25 cellular contexts compared by ENCODE assay signal in the genomic region with DNA sequence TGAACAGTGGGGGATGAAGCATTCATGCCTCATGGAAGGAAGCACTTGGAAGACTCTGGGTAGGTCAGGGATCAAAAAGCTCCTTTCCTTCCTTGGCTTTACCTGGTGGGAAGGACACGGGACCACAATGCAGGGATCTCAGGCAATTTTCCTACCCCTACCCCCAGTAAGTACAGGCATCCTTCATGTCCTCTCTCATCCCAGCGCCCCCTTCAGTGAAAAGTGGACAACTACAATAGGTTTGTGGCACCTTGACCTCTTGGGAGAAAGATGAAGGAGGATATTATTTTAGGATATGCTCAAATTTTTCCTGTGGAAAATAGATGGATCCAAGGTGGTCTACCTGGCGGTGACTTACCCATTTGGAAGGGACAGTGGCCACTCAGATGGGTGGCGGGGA. TPM values are rescaled to one million over a fixed set of nuclear protein-coding genes. Genes with fewer than 3 reads are reported as not detected.
A peak's percentile ranks its signal among the peaks of the same experiment; 100 is the strongest.
DNase-seq lines count a peak whose midpoint lies in the region; ATAC-seq and TF ChIP-seq lines count a peak whose summit lies in the region.
"Had no signal": no experiment of that assay in that cellular context is flagged by ENCODE, and none has a peak within 500 bp of the region (broad histone marks: within the 10 kb centered on the region; RNA-seq: fewer than 3 reads in every experiment).

No MANE protein-coding gene starts in this region.

- ATAC-seq in GM23338: peak; percentile 72
- peak; percentile 76 for ATAC-seq in WTC11
- no peak for ATAC-seq in GM18505 (IDR thresholded peaks at IDR 0.05; ENCODE audit: unreplicated experiment)
- no peak for ATAC-seq in CD4-positive, alpha-beta T cell (ENCODE audit: poor library complexity)
- ATAC-seq: heart right ventricle, left lung had no signal

- intact Hi-C loops in CD4-positive, alpha-beta T cell (cut with DNase I, micrococcal nuclease): no loop called here

- H3K27me3 Mint-ChIP-seq in GM23338 (ENCODE audit: insufficient read depth, low read depth, poor library complexity) (peaks cover 4% of the 10 kb centered on the region), WTC11 (ENCODE audit: low read depth) (no peaks in the 10 kb centered on the region)
- H3K27me3 Mint-ChIP-seq in CD4-positive, alpha-beta T cell: peaks cover 11% of the 10 kb centered on the region

- H3K9ac ChIP-seq in BLaER1 treated with 17β-estradiol and CSF1 and Interleukin-3, amounts not matched to agents 10 nM and 100 nM: no peak overlapping the region

- H3K36me3 Mint-ChIP-seq in GM23338 (ENCODE audit: low read depth) (no peaks in the 10 kb centered on the region), WTC11 (no peaks in the 10 kb centered on the region)
- H3K36me3 Mint-ChIP-seq in CD4-positive, alpha-beta T cell (ENCODE audit: low read depth): no peaks in the 10 kb centered on the region
- H3K36me3 Mint-ChIP-seq: CD4-positive, CD25-positive, alpha-beta regulatory T cell; IgD-negative memory B cell; immature natural killer cell had no signal

- POLR2A ChIA-PET in WTC11 (lab: Charles Lee): interaction anchor here (1.2 kb wide), 1 partner anchor 84 kb away, joined by 3 read pairs; no protein-coding TSS in a partner anchor
- POLR2A ChIA-PET in CD4-positive, alpha-beta T cell (lab: Charles Lee): no interaction called here

- no peak for TF ChIP-seq POLR2A in GM18505 (IDR thresholded peaks at IDR 0.05; ENCODE audit: borderline replicate concordance, extremely low read depth, insufficient read depth, insufficient read length)

- TF ChIP-seq CTCF in GM23338 (conservative IDR thresholded peaks at IDR 0.05; ENCODE audit: low read depth in 2 of 2): peak; percentile 70 to 71
- peak; percentile 45 for TF ChIP-seq CTCF in WTC11 (IDR thresholded peaks at IDR 0.05)
- no peak for TF ChIP-seq CTCF in CD4-positive, alpha-beta T cell (IDR thresholded peaks at IDR 0.05)

- DNase-seq in GM23338 (ENCODE audit: low spot score): peak; percentile 65
- DNase-seq in WTC11 (ENCODE audit: low spot score): peak; percentile 38
- DNase-seq in iPS-NIHi11 (ENCODE audit: low spot score): peak; percentile 60
- DNase-seq in NCI-H2029 (lab: John Stamatoyannopoulos, UW): no peak
- no peak for DNase-seq in CD4-positive, alpha-beta T cell
- DNase-seq in NCI-H1105 (lab: John Stamatoyannopoulos, UW): no peak
- DNase-seq: activated naive CD4-positive, alpha-beta T cell treated with Interleukin-2 at 50 U/mL for 16 hours; activated T-cell treated with anti-CD3 and anti-CD28 coated beads, Interleukin-2, amount 50 U/mL, for 4 hours; caudate nucleus; DMS 273 treated with DMSO at 0.1 percent for 48 hours; foreskin fibroblast; heart right ventricle; immature natural killer cell; left lung; NCI-H1436; NCI-H2171; NCI-H526; nephron progenitor cell; posterior cingulate gyrus; substantia nigra; uterus had no signal

- no peaks in the 10 kb centered on the region for H3K79me2 ChIP-seq in GM23338 (replicated peaks; ENCODE audit: insufficient read depth)

- no peaks in the 10 kb centered on the region for H3K9me3 Mint-ChIP-seq in GM23338
- H3K9me3 Mint-ChIP-seq in WTC11: no peaks in the 10 kb centered on the region
- no peaks in the 10 kb centered on the region for H3K9me3 Mint-ChIP-seq in CD4-positive, alpha-beta T cell
- H3K9me3 Mint-ChIP-seq: activated T-cell treated with anti-CD3 and anti-CD28 coated beads, Interleukin-2, amount 50 U/mL, for 4 hours; CD4-positive, CD25-positive, alpha-beta regulatory T cell; IgD-negative memory B cell; nephron progenitor cell had no signal

- peaks cover 3% of the 10 kb centered on the region; the same call in 2 of the 3 replicates for H3K4me1 Mint-ChIP-seq in GM23338
- H3K4me1 Mint-ChIP-seq in WTC11: 0 out of 2 replicates have a peak, but pooled peaks cover 7% of the 10 kb centered on the region
- H3K4me1 Mint-ChIP-seq in CD4-positive, alpha-beta T cell (ENCODE audit: low read depth): no peaks in the 10 kb centered on the region
- H3K4me1 Mint-ChIP-seq: immature natural killer cell had no signal

- H3K4me1 ChIP-seq in BLaER1 treated with 17β-estradiol and CSF1 and Interleukin-3, amounts not matched to agents 10 nM and 100 nM: peaks cover 0 to 19% (median 9%) of the 10 kb centered on the region in 10 experiments; a peak in 12 of 20 replicates
- no peaks in the 10 kb centered on the region; the same call in 1 of the 2 replicates for H3K4me1 ChIP-seq in GM23338 (ENCODE audit: insufficient read depth)
- H3K4me1 ChIP-seq: left lung had no signal

- no peak overlapping the region for H3K27ac Mint-ChIP-seq in GM23338
- no peak overlapping the region for H3K27ac Mint-ChIP-seq in WTC11
- no peak overlapping the region for H3K27ac Mint-ChIP-seq in CD4-positive, alpha-beta T cell
- H3K27ac Mint-ChIP-seq: CD4-positive, CD25-positive, alpha-beta regulatory T cell; IgD-negative memory B cell; immature natural killer cell; nephron progenitor cell had no signal

- 0 out of 2 replicates have a peak, but pooled peaks cover 4% of the 10 kb centered on the region for H3K9me2 ChIP-seq in GM23338 (ENCODE audit: insufficient read depth)

- no peaks in the 10 kb centered on the region for H3K27me3 ChIP-seq in BLaER1 treated with 17β-estradiol and CSF1 and Interleukin-3, amounts not matched to agents 10 nM and 100 nM
- H3K27me3 ChIP-seq in GM23338 (ENCODE audit: insufficient read depth): no peaks in the 10 kb centered on the region
- no peaks in the 10 kb centered on the region for H3K27me3 ChIP-seq in CD4-positive, alpha-beta T cell (ENCODE audit: control insufficient read depth, insufficient read depth, low read length)
- H3K27me3 ChIP-seq: heart right ventricle, left lung, uterus had no signal

- no peaks in the 10 kb centered on the region for H3K36me3 ChIP-seq in BLaER1 treated with 17β-estradiol and CSF1 and Interleukin-3, amounts not matched to agents 10 nM and 100 nM
- no peaks in the 10 kb centered on the region for H3K36me3 ChIP-seq in GM23338 (ENCODE audit: insufficient read depth)
- H3K36me3 ChIP-seq: heart right ventricle, left lung, uterus had no signal

- no peak overlapping the region for H2AFZ ChIP-seq in GM23338

- H3K4me3 ChIP-seq in BLaER1 treated with 17β-estradiol and CSF1 and Interleukin-3, amounts not matched to agents 10 nM and 100 nM: no peak overlapping the region
- no peak overlapping the region for H3K4me3 ChIP-seq in GM23338
- H3K4me3 ChIP-seq: heart right ventricle, left lung, uterus had no signal

- no peak overlapping the region for H3K27ac ChIP-seq in BLaER1 treated with 17β-estradiol and CSF1 and Interleukin-3, amounts not matched to agents 10 nM and 100 nM
- H3K27ac ChIP-seq in GM23338 (ENCODE audit: low read depth): no peak overlapping the region
- H3K27ac ChIP-seq in CD4-positive, alpha-beta T cell (ENCODE audit: low read depth, low read length): no peak overlapping the region
- H3K27ac ChIP-seq: heart right ventricle, left lung had no signal

- CTCF ChIA-PET in WTC11 (lab: Charles Lee): interaction anchor here (0.7 to 7.1 kb wide), 16 partner anchors 9 to 208 kb away, joined by 3 to 64 read pairs (median 4); partner anchors contain the start of gene AFAP1L2
- CTCF ChIA-PET in CD4-positive, alpha-beta T cell (lab: Charles Lee): no interaction called here

- H4K20me1 ChIP-seq in BLaER1 treated with 17β-estradiol and CSF1 and Interleukin-3, amounts not matched to agents 10 nM and 100 nM: no peaks in the 10 kb centered on the region
- H4K20me1 ChIP-seq in GM23338 (replicated peaks; ENCODE audit: insufficient read depth): no peaks in the 10 kb centered on the region

- H3K4me3 Mint-ChIP-seq in GM23338 (no peak overlapping the region), WTC11 (no peak overlapping the region)
- H3K4me3 Mint-ChIP-seq in CD4-positive, alpha-beta T cell: no peak overlapping the region
- H3K4me3 Mint-ChIP-seq: activated T-cell treated with anti-CD3 and anti-CD28 coated beads, Interleukin-2, amount 50 U/mL, for 4 hours; CD4-positive, CD25-positive, alpha-beta regulatory T cell; IgD-negative memory B cell; immature natural killer cell; nephron progenitor cell had no signal

- no peaks in the 10 kb centered on the region for H3K9me3 ChIP-seq in BLaER1 treated with 17β-estradiol and CSF1 and Interleukin-3, amounts not matched to agents 10 nM and 100 nM (replicated peaks in 1 of 11)
- H3K9me3 ChIP-seq in CD4-positive, alpha-beta T cell (ENCODE audit: control insufficient read depth, low read length): no peaks in the 10 kb centered on the region
- H3K9me3 ChIP-seq: heart right ventricle, left lung, uterus had no signal

- H3K4me2 ChIP-seq in BLaER1 treated with 17β-estradiol and CSF1 and Interleukin-3, amounts not matched to agents 10 nM and 100 nM: peak overlapping the region in 10 of 11 experiments; percentile 0 to 48 (median 29); a peak in 15 of 22 replicates
- H3K4me2 ChIP-seq in GM23338: no peak overlapping the region

- no peaks in the 10 kb centered on the region for H3F3A ChIP-seq in GM23338 (replicated peaks; ENCODE audit: low read depth)

TF ChIP-seq in GM23338, 12 proteins besides CTCF, POLR2A, EP300 and RAD21 (continues in another document):
- TF ChIP-seq ZNF114 (CRISPR knock-in tag; IDR thresholded peaks at IDR 0.05): no peak
- TF ChIP-seq CREB1 (CRISPR knock-in tag; IDR thresholded peaks at IDR 0.05; ENCODE audit: low read depth): no peak
- no peak for TF ChIP-seq ETS1 (IDR thresholded peaks at IDR 0.05)

RNA-seq across cellular contexts. Expression of gene AFAP1L2, which starts 16.5 kb away (rescaled TPM):
- total RNA-seq in GM23338 (2014; rRNA removed; shearing (Covaris generic)): 6.5 and 7.3 TPM in 2 replicates
- polyA plus RNA-seq in GM23338 (2016; fragmentation: Nextera tagmentation; extraction: Ambion mirVana): 2.3 TPM in 2 replicates
- total RNA-seq in WTC11 (2021): 3.6 to 5.0 TPM (median 4.5 TPM) in 3 replicates
- under 1 TPM; 0.36 to 0.50 TPM for total RNA-seq in CD4-positive, alpha-beta T cell

Comparison
In these comparisons a context has a peak if more than half of its experiments do, and no peak if none do; other contexts are left out.
1. ATAC-seq: peak in GM23338 (single experiment) and WTC11 (single experiment); none in GM18505 (single experiment) and CD4-positive, alpha-beta T cell (single experiment).
2. DNase-seq: peak in GM23338 (single experiment), WTC11 (single experiment) and iPS-NIHi11 (single experiment); none in NCI-H2029 (single experiment), CD4-positive, alpha-beta T cell (0 of 10) and NCI-H1105 (single experiment).